20 cellular contexts compared by ENCODE assay signal in the genomic region with DNA sequence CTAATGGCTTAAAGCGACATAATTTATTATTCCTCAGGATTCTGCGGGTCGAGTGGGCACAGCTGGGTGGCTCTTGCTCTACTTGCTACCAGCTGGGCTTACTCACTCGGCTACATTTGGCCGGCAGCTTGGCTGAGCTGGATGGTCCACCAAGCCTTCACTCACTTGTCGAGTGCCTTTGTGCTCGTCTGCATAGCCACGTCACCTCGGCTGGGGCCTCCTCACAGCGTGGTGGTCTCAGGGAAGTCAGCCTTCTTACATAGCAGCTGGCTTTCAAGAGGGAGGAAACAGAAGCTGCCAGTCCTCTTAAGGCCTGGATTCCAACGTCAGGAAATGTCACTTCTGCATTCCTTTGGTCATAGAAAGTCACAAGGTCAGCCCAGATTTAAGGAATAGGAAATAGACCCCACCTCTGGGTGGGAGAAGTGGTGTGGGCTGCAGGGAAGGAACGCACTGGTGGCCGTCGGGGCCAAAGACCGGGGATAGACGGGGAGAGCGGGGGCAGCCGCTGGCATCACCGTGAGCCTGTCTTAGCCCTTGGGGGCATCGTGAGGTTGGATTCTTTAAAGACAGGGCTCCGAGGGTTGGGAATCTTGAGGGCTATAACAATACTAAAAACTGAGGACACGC.
A peak's percentile ranks its signal among the peaks of the same experiment; 100 is the strongest.
DNase-seq lines count a peak whose midpoint lies in the region; TF ChIP-seq lines count a peak whose summit lies in the region.
"Had no signal": no experiment of that assay in that cellular context is flagged by ENCODE, and none has a peak within 500 bp of the region (broad histone marks: within the 10 kb centered on the region; RNA-seq: fewer than 3 reads in every experiment).

No MANE protein-coding gene starts in this region.

- H3K4me3 ChIP-seq in brain microvascular endothelial cell (ENCODE audit: low read depth, low read length) = no peak overlapping the region
- H3K4me3 ChIP-seq: esophagus squamous epithelium, GM12878 had no signal

- H3K36me3 ChIP-seq in brain microvascular endothelial cell (replicated peaks) = no peaks in the 10 kb centered on the region
- H3K36me3 ChIP-seq: esophagus squamous epithelium had no signal

- no peak overlapping the region for H2BK15ac ChIP-seq in H9 (ENCODE audit: low read depth, low read length)

- no peak overlapping the region for H2AK5ac ChIP-seq in H9 (ENCODE audit: insufficient read length, low read length)

- no CpG with 5 or more reads among the region's 22 CpGs for WGBS in H9 (ENCODE audit: extremely low coverage, insufficient read length, low lambda C conversion rate)

- H3K14ac ChIP-seq in H9 (ENCODE audit: insufficient read depth, low read length) = no peak overlapping the region

- H3K4me1 Mint-ChIP-seq in H9 = no peaks in the 10 kb centered on the region; a peak in 1 of 4 replicates
- peaks cover 20% of the 10 kb centered on the region for H3K4me1 Mint-ChIP-seq in nephron
- H3K4me1 Mint-ChIP-seq in glutamatergic neuron (ENCODE audit: low read depth, unreplicated experiment) = peaks cover 11% of the 10 kb centered on the region

- H3K56ac ChIP-seq in H9 (ENCODE audit: insufficient read length, low read depth, low read length) = no peak overlapping the region

- H3K4ac ChIP-seq in H9 (ENCODE audit: low read depth, low read length) = no peak overlapping the region

- H3K27ac ChIP-seq in H9 (ENCODE audit: insufficient read length, low read depth, low read length) = no peak overlapping the region
- H3K27ac ChIP-seq in brain microvascular endothelial cell = no peak overlapping the region
- H3K27ac ChIP-seq: esophagus squamous epithelium had no signal

- H2BK20ac ChIP-seq in H9 (ENCODE audit: low read depth, low read length, poor library complexity, severe bottlenecking) = no peak overlapping the region

- no peaks in the 10 kb centered on the region for H3K27me3 ChIP-seq in H9 (ENCODE audit: insufficient read depth, low read length)
- H3K27me3 ChIP-seq in brain microvascular endothelial cell (replicated peaks) = no peaks in the 10 kb centered on the region
- H3K27me3 ChIP-seq: esophagus squamous epithelium had no signal

- no peak overlapping the region; a peak in 1 of 7 replicates for H3K27ac Mint-ChIP-seq in H9
- peak overlapping the region; percentile 62 to 86 (median 86) for H3K27ac Mint-ChIP-seq in nephron
- H3K27ac Mint-ChIP-seq in glutamatergic neuron (ENCODE audit: unreplicated experiment) = no peak overlapping the region
- H3K27ac Mint-ChIP-seq: activated naive CD8-positive, alpha-beta T cell; mesothelial cell of epicardium had no signal

- TF ChIP-seq CTCF in H9 (conservative IDR thresholded peaks at IDR 0.05) = no peak
- no peak for TF ChIP-seq CTCF in brain microvascular endothelial cell (IDR thresholded peaks at IDR 0.05; ENCODE audit: low read depth, low read length, missing control alignments)
- no peak for TF ChIP-seq CTCF in nephron (IDR thresholded peaks at IDR 0.05; ENCODE audit: unreplicated experiment in 3 of 3)
- TF ChIP-seq CTCF in glutamatergic neuron (IDR thresholded peaks at IDR 0.05; ENCODE audit: partially characterized antibody, unreplicated experiment) = no peak

- no peak overlapping the region for H2BK5ac ChIP-seq in H9 (ENCODE audit: insufficient read length, low read length)

- H4K91ac ChIP-seq in H9 (ENCODE audit: insufficient read length, low read depth, low read length) = no peak overlapping the region

- H3K23ac ChIP-seq in H9 (ENCODE audit: insufficient read length, low read depth, low read length) = no peak overlapping the region

- H3K27me3 Mint-ChIP-seq in H9 (ENCODE audit: low read depth) = no peaks in the 10 kb centered on the region
- peaks cover 8% of the 10 kb centered on the region for H3K27me3 Mint-ChIP-seq in nephron (ENCODE audit: low read depth)
- no peaks in the 10 kb centered on the region for H3K27me3 Mint-ChIP-seq in glutamatergic neuron (ENCODE audit: unreplicated experiment)

- DNase-seq in CD1c-positive myeloid dendritic cell (ENCODE audit: extremely low spot score) (peak; percentile 45), H9 (peak; percentile 46), brain microvascular endothelial cell (peak; percentile 2), NK-92 (lab: John Stamatoyannopoulos, UW; ENCODE audit: unreplicated experiment) (no peak), glutamatergic neuron (no peak), hepatic stellate cell (ENCODE audit: low spot score) (no peak), AG20443 (ENCODE audit: low spot score) (no peak)
- DNase-seq: activated CD4-positive, alpha-beta T cell treated with anti-CD3 and anti-CD28 coated beads, Interleukin-2, amount 50 U/mL, for 48 hours; activated T-cell treated with anti-CD3 and anti-CD28 coated beads, Interleukin-2, amount 50 U/mL, for 4 hours; COR-L47; esophagus squamous epithelium; GDM1; KG1; NCI-H1436 treated with DMSO at 0.1 percent for 48 hours; nucleus accumbens; stimulated activated CD4-positive, alpha-beta T cell treated with anti-CD3 and anti-CD28 coated beads, Interleukin-2, amount 100 ng/mL, for 48 hours had no signal

- H4K20me1 ChIP-seq in H9 (ENCODE audit: control insufficient read depth, insufficient read depth, insufficient read length) = no peaks in the 10 kb centered on the region

- no peaks in the 10 kb centered on the region for H3K79me2 ChIP-seq in H9 (ENCODE audit: insufficient read depth, low read length)

- H3K18ac ChIP-seq in H9 (ENCODE audit: insufficient read length, low read depth, low read length) = no peak overlapping the region

- no peak overlapping the region for H2BK12ac ChIP-seq in H9 (ENCODE audit: insufficient read length, low read depth, low read length)

- in situ Hi-C loops in brain microvascular endothelial cell (cut with HindIII; ENCODE audit: low pct_ligation_motif_present, low sequenced_read_pairs) = no loop called here

- H3K9me3 ChIP-seq in H9 (ENCODE audit: control insufficient read depth, low read depth, low read length) = no peaks in the 10 kb centered on the region
- H3K9me3 ChIP-seq: esophagus squamous epithelium had no signal

- H3K9me3 Mint-ChIP-seq in H9 (peaks cover 4 to 6% of the 10 kb centered on the region in 2 experiments), nephron (peaks cover 1% of the 10 kb centered on the region), glutamatergic neuron (ENCODE audit: unreplicated experiment) (peaks cover 3% of the 10 kb centered on the region)
- H3K9me3 Mint-ChIP-seq: activated T-cell treated with anti-CD3 and anti-CD28 coated beads, Interleukin-2, amount 50 U/mL, for 4 hours had no signal

- no peak overlapping the region for H4K5ac ChIP-seq in H9 (ENCODE audit: insufficient read length, low read depth, low read length)

- H4K8ac ChIP-seq in H9 (replicated peaks; ENCODE audit: insufficient read length, low read depth, low read length) = no peak overlapping the region

- no peaks in the 10 kb centered on the region for H3K79me1 ChIP-seq in H9 (ENCODE audit: insufficient read depth, low read depth, low read length, poor library complexity, severe bottlenecking)

- no peaks in the 10 kb centered on the region for H3K4me1 ChIP-seq in H9 (ENCODE audit: insufficient read depth, low read length)
- H3K4me1 ChIP-seq: esophagus squamous epithelium had no signal

- H3K4me3 Mint-ChIP-seq in H9 (no peak overlapping the region), nephron (no peak overlapping the region), glutamatergic neuron (ENCODE audit: unreplicated experiment) (no peak overlapping the region)
- H3K4me3 Mint-ChIP-seq: activated naive CD8-positive, alpha-beta T cell; activated T-cell treated with anti-CD3 and anti-CD28 coated beads, Interleukin-2, amount 50 U/mL, for 4 hours; mesothelial cell of epicardium had no signal

- H2AFZ ChIP-seq in H9 (ENCODE audit: low read length) = no peak overlapping the region

- H3K9ac ChIP-seq in H9 (ENCODE audit: extremely low read depth, insufficient read length, low read length) = no peak overlapping the region

- peaks cover 0 to 5% (median 1%) of the 10 kb centered on the region in 3 experiments; a peak in 4 of 7 replicates for H3K36me3 Mint-ChIP-seq in H9 (ENCODE audit: insufficient read depth in 1 of 3, low read depth in 3 of 3)
- H3K36me3 Mint-ChIP-seq in nephron (ENCODE audit: low read depth) = no peaks in the 10 kb centered on the region
- peaks cover 1% of the 10 kb centered on the region for H3K36me3 Mint-ChIP-seq in glutamatergic neuron (ENCODE audit: unreplicated experiment)
- H3K36me3 Mint-ChIP-seq: activated naive CD8-positive, alpha-beta T cell; mesothelial cell of epicardium had no signal

- H3T11ph ChIP-seq in H9 (ENCODE audit: low read length) = no peak overlapping the region

- no peaks in the 10 kb centered on the region for H3K23me2 ChIP-seq in H9 (ENCODE audit: insufficient read length, low read depth, low read length, poor library complexity, severe bottlenecking)

- H3K4me2 ChIP-seq in H9 (ENCODE audit: insufficient read depth, insufficient read length, low read length) = no peak overlapping the region

- no peak overlapping the region for H2BK120ac ChIP-seq in H9 (ENCODE audit: low read depth, low read length, poor library complexity, severe bottlenecking)

Comparison
In these comparisons a context has a peak if more than half of its experiments do, and no peak if none do; other contexts are left out.
1. DNase-seq: peak in CD1c-positive myeloid dendritic cell (single experiment), H9 (single experiment) and brain microvascular endothelial cell (single experiment); none in NK-92 (single experiment), glutamatergic neuron (single experiment), hepatic stellate cell (single experiment) and AG20443 (single experiment).
2. H3K27ac Mint-ChIP-seq: peak in nephron (3 of 3); none in H9 (0 of 3) and glutamatergic neuron (single experiment).